Comparison of ENCODE assay signal across 10 cellular contexts in the genomic region with DNA sequence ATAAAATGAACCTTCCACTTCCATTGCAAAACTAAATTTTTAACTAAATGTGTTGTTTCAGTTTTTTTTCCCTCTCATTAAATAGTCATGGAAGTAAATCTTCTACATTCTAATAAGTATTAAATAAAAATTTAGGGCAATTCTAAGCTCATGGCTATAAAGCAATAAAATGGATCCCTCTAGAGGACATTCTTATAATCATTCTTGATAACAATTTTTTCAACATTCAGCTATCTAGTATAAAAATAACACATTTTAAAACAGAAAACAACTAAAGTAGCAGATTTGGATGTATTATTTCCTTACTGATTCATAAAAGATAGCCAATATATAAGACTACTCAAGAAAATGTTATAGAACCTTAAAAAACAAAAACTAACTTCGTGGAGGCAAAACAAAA.
DNase-seq lines count a peak whose midpoint lies in the region; FAIRE-seq and TF ChIP-seq lines count a peak whose summit lies in the region.
"Had no signal": no experiment of that assay in that cellular context is flagged by ENCODE, and none has a peak within 500 bp of the region (broad histone marks: within the 10 kb centered on the region; RNA-seq: fewer than 3 reads in every experiment).

No MANE protein-coding gene starts in this region.

- no peaks in the 10 kb centered on the region for H3K79me2 ChIP-seq in MM.1S (ENCODE audit: low read length)

- no peaks in the 10 kb centered on the region for H3K9me2 ChIP-seq in MM.1S (replicated peaks; ENCODE audit: insufficient read depth, low read length)

- TF ChIP-seq CTCF in MM.1S (IDR thresholded peaks at IDR 0.05; ENCODE audit: low read length) (peak; percentile 19), astrocyte of the spinal cord (IDR thresholded peaks at IDR 0.05; ENCODE audit: low read depth, low read length) (peak; percentile 26), neural crest cell (conservative IDR thresholded peaks at IDR 0.05) (peak; percentile 64)

- TF ChIP-seq POLR2A in GM12892 (IDR thresholded peaks at IDR 0.05; ENCODE audit: low read depth, low read length) = no peak

- no peaks in the 10 kb centered on the region for H3K36me3 ChIP-seq in MM.1S (replicated peaks; ENCODE audit: insufficient read depth, low read length)
- H3K36me3 ChIP-seq: ovary had no signal

- POLR2A ChIA-PET in HEK293T (lab: Yijun Ruan, JAX) = no interaction called here

- no peak overlapping the region for H3K4me3 ChIP-seq in MM.1S (ENCODE audit: low read length)
- H3K4me3 ChIP-seq in astrocyte of the spinal cord (ENCODE audit: low read depth, low read length) = no peak overlapping the region
- H3K4me3 ChIP-seq: ovary had no signal

- H3K27me3 Mint-ChIP-seq in neural crest cell (ENCODE audit: low read depth) = no peaks in the 10 kb centered on the region

- no peak overlapping the region for H3K9ac ChIP-seq in MM.1S (ENCODE audit: low read length)

- H3K36me3 Mint-ChIP-seq in neural crest cell (ENCODE audit: low read depth) = no peaks in the 10 kb centered on the region

- no peaks in the 10 kb centered on the region for H4K20me1 ChIP-seq in MM.1S (ENCODE audit: insufficient read depth, low read length)

- no peak overlapping the region for H2AFZ ChIP-seq in MM.1S (ENCODE audit: low read length)

- peaks cover 4% of the 10 kb centered on the region for H3K9me3 Mint-ChIP-seq in neural crest cell

- no peak overlapping the region for H3K4me2 ChIP-seq in MM.1S (ENCODE audit: low read depth, low read length)

- H3K4me1 ChIP-seq in MM.1S (ENCODE audit: low read length) = no peaks in the 10 kb centered on the region

- DNase-seq in DMS53 (lab: John Stamatoyannopoulos, UW) = peak; percentile 26
- peak; percentile 9 for DNase-seq in MM.1S
- DNase-seq in astrocyte of the spinal cord (ENCODE audit: low read depth, low spot score) = peak; percentile 27
- DNase-seq in neural crest cell (ENCODE audit: low read depth, low spot score) = no peak
- DNase-seq in foreskin melanocyte = no peak
- no peak for DNase-seq in HEK293T (ENCODE audit: extremely low spot score)
- no peak for DNase-seq in GM12892 (ENCODE audit: insufficient read length)
- DNase-seq: activated naive CD4-positive, alpha-beta T cell; NCI-H526 treated with DMSO at 0.1 percent for 48 hours; ovary had no signal

- in situ Hi-C loops in astrocyte of the spinal cord (cut with HindIII; ENCODE audit: low sequenced_read_pairs) = no loop called here

- no peak overlapping the region for H3K27ac Mint-ChIP-seq in neural crest cell (ENCODE audit: unreplicated experiment)

- H3K9me3 ChIP-seq in MM.1S (replicated peaks; ENCODE audit: insufficient read depth, low read length) = no peaks in the 10 kb centered on the region
- H3K9me3 ChIP-seq: ovary had no signal

- H3K27ac ChIP-seq in MM.1S (ENCODE audit: low read length) = no peak overlapping the region
- H3K27ac ChIP-seq: ovary had no signal

- CTCF ChIA-PET in HEK293T (lab: Yijun Ruan, JAX) = interaction anchor here (1.2 kb wide), 1 partner anchor 9 kb away, joined by 5 read pairs; no protein-coding TSS in a partner anchor

- H3K4me3 Mint-ChIP-seq in neural crest cell = no peak overlapping the region

- FAIRE-seq in GM12892 (lab: Jason Lieb, UNC) = no peak

- H3K4me1 Mint-ChIP-seq in neural crest cell = no peaks in the 10 kb centered on the region

- H3K27me3 ChIP-seq in MM.1S (replicated peaks; ENCODE audit: insufficient read depth, low read length) = no peaks in the 10 kb centered on the region
- H3K27me3 ChIP-seq: ovary had no signal

- no peaks in the 10 kb centered on the region for H3F3A ChIP-seq in MM.1S (ENCODE audit: insufficient read depth, low read length)

TF ChIP-seq in HEK293T, 16 proteins besides CTCF, POLR2A, EP300 and RAD21:
- TF ChIP-seq ZNF384 (IDR thresholded peaks at IDR 0.05) = no peak
- no peak for TF ChIP-seq HDGF (IDR thresholded peaks at IDR 0.05; ENCODE audit: borderline replicate concordance)
- TF ChIP-seq BHLHE40 (IDR thresholded peaks at IDR 0.05; ENCODE audit: borderline replicate concordance) = no peak

Comparison
In these comparisons a context has a peak if more than half of its experiments do, and no peak if none do; other contexts are left out.
1. DNase-seq: peak in DMS53 (single experiment), MM.1S (single experiment) and astrocyte of the spinal cord (single experiment); none in neural crest cell (single experiment), foreskin melanocyte (single experiment), HEK293T (single experiment) and GM12892 (single experiment).
2. Peak in every context shown above with its lines, with median percentiles within 50 percentile points of each other: CTCF ChIP-seq.